In the genomic region with DNA sequence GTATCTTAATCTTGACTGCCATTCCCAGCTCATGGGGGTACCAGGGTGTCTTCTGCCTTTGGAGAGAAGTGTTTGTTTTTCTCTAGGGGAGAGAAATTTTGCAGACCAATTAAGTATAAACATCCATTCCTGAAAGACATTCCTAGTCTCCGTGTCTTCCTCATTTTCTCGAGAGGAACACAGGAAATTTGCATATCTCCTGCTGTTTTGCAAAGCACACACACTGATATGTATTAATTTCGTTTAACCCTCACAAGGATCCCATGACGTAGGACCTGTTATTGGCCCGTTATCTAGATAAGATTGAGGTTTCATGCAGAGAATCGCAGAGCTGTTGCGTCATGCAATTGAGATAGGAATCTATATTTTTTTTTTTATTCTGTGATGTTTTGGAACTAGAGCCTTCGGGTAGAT, we compare ENCODE assay signal across 8 cellular contexts. TPM values are rescaled to one million over a fixed set of nuclear protein-coding genes. Genes with fewer than 3 reads are reported as not detected.
DNase-seq lines count a peak whose midpoint lies in the region; ATAC-seq and TF ChIP-seq lines count a peak whose summit lies in the region.

No MANE protein-coding gene starts in this region.

- H3K9me3 Mint-ChIP-seq in CD14-positive monocyte, result peaks cover 0 to 7% (median 0%) of the 10 kb centered on the region in 7 donors
- no peaks in the 10 kb centered on the region for H3K9me3 Mint-ChIP-seq in activated CD4-positive, alpha-beta T cell treated with anti-CD3 and anti-CD28 coated beads, Interleukin-2, amount 10 ng/mL, durations not matched to agents 7 days and 5 days

- H3K36me3 ChIP-seq in skeletal muscle tissue (ENCODE audit: control insufficient read depth in 3 of 3, insufficient read depth in 3 of 3, low read length in 3 of 3), result peaks cover 20 to 29% (median 27%) of the 10 kb centered on the region in 3 donors

- no peaks in the 10 kb centered on the region for H3K27me3 ChIP-seq in skeletal muscle tissue (ENCODE audit: control insufficient read depth in 3 of 3, insufficient read depth in 3 of 3, low read length in 3 of 3)

- intact Hi-C loops in CD14-positive monocyte (cut with micrococcal nuclease), result loop anchor here (5.0 kb wide), 2 partner anchors 33 to 128 kb away; no protein-coding TSS in a partner anchor

- peak overlapping the region in 6 of 7 donors; percentile 65 to 91 (median 86) for H3K27ac Mint-ChIP-seq in CD14-positive monocyte
- peak overlapping the region; percentile 92 for H3K27ac Mint-ChIP-seq in activated CD4-positive, alpha-beta T cell treated with anti-CD3 and anti-CD28 coated beads, Interleukin-2, amount 10 ng/mL, durations not matched to agents 7 days and 5 days

- CTCF ChIA-PET in activated CD4-positive, alpha-beta T cell treated with anti-CD3 and anti-CD28 coated beads, Interleukin-2, amount 10 ng/mL, durations not matched to agents 7 days and 5 days (lab: Charles Lee), result interaction anchor here (1.6 kb wide), 1 partner anchor 10 kb away, joined by 4 read pairs; no protein-coding TSS in a partner anchor

- peaks cover 49% of the 10 kb centered on the region for H3K4me1 Mint-ChIP-seq in CD14-positive monocyte
- H3K4me1 Mint-ChIP-seq in activated CD4-positive, alpha-beta T cell treated with anti-CD3 and anti-CD28 coated beads, Interleukin-2, amount 10 ng/mL, durations not matched to agents 7 days and 5 days, result peaks cover 27% of the 10 kb centered on the region

- H3K4me3 ChIP-seq in foreskin fibroblast (ENCODE audit: low read depth in 1 of 2, low read length in 2 of 2) (peak overlapping the region; percentile 89 to 99), skeletal muscle tissue (ENCODE audit: low read length in 3 of 3) (peak overlapping the region; percentile 88 to 92 (median 89))

- POLR2A ChIA-PET in activated CD4-positive, alpha-beta T cell treated with anti-CD3 and anti-CD28 coated beads, Interleukin-2, amount 10 ng/mL, durations not matched to agents 7 days and 5 days (lab: Charles Lee), result no interaction called here

- peak overlapping the region; percentile 71 to 84 (median 83) for H3K9ac ChIP-seq in skeletal muscle tissue (ENCODE audit: low read depth in 1 of 3, low read length in 3 of 3)

- H3K4me1 ChIP-seq in skeletal muscle tissue (ENCODE audit: control insufficient read depth in 3 of 3, insufficient read depth in 3 of 3, low read length in 3 of 3), result peaks cover 13 to 19% (median 15%) of the 10 kb centered on the region in 3 donors

- H3K36me3 Mint-ChIP-seq in CD14-positive monocyte, result peaks cover 28 to 41% of the 10 kb centered on the region in 2 donors
- peaks cover 28% of the 10 kb centered on the region for H3K36me3 Mint-ChIP-seq in activated CD4-positive, alpha-beta T cell treated with anti-CD3 and anti-CD28 coated beads, Interleukin-2, amount 10 ng/mL, durations not matched to agents 7 days and 5 days (ENCODE audit: low read depth)

- H3K4me3 Mint-ChIP-seq in CD14-positive monocyte, result peak overlapping the region; percentile 89 to 97
- H3K4me3 Mint-ChIP-seq in activated CD4-positive, alpha-beta T cell treated with anti-CD3 and anti-CD28 coated beads, Interleukin-2, amount 10 ng/mL, durations not matched to agents 7 days and 5 days, result peak overlapping the region; percentile 90

- H3K9me3 ChIP-seq in skeletal muscle tissue (ENCODE audit: control insufficient read depth in 3 of 3, low read length in 3 of 3), result no peaks in the 10 kb centered on the region

- DNase-seq in CD14-positive monocyte (ENCODE audit: low spot score) (no peak), HT-29 (ENCODE audit: low spot score) (peak; percentile 14), foreskin fibroblast (peak in 1 of 2 donors; percentile 54), 8988T (no peak)
- peak; percentile 59 for DNase-seq in activated CD4-positive, alpha-beta T cell treated with anti-CD3 and anti-CD28 coated beads, Interleukin-2, amount 10 ng/mL, durations not matched to agents 7 days and 5 days

- TF ChIP-seq CTCF in CD14-positive monocyte (IDR thresholded peaks at IDR 0.05), result no peak
- TF ChIP-seq CTCF in foreskin fibroblast (IDR thresholded peaks at IDR 0.05; ENCODE audit: low read depth, low read length), result no peak

- H3K27me3 Mint-ChIP-seq in CD14-positive monocyte (ENCODE audit: low read depth in 3 of 3), result peaks cover 0 to 4% (median 3%) of the 10 kb centered on the region in 3 donors
- H3K27me3 Mint-ChIP-seq in activated CD4-positive, alpha-beta T cell treated with anti-CD3 and anti-CD28 coated beads, Interleukin-2, amount 10 ng/mL, durations not matched to agents 7 days and 5 days, result no peaks in the 10 kb centered on the region

- no peak overlapping the region for H3K27ac ChIP-seq in skeletal muscle tissue (ENCODE audit: low read depth, low read length)

- no peak for ATAC-seq in GM18858 (IDR thresholded peaks at IDR 0.05; ENCODE audit: unreplicated experiment)
- ATAC-seq in HG03520 (IDR thresholded peaks at IDR 0.05; ENCODE audit: unreplicated experiment), result no peak

RNA-seq across cellular contexts. Expression of a gene that starts 0.9 kb away (rescaled TPM):
- 10 to 100 TPM; 53.1 to 54.6 TPM for polyA plus RNA-seq in CD14-positive monocyte
- 53.8 and 58.7 TPM in 2 replicates for total RNA-seq in HT-29 (2014; rRNA removed; shearing (Covaris generic))
- 10 to 100 TPM; 21.1 to 21.8 TPM for total RNA-seq in activated CD4-positive, alpha-beta T cell treated with anti-CD3 and anti-CD28 coated beads, Interleukin-2, amount 10 ng/mL, durations not matched to agents 7 days and 5 days
- total RNA-seq in skeletal muscle tissue, result 7.8 TPM

RNA-seq across cellular contexts. Expression of a gene that starts 35.2 kb away (rescaled TPM):
- 100 to 1,000 TPM in 1 of 2 donors, 10 to 100 TPM in 1; 90.5 to 102 TPM for polyA plus RNA-seq in CD14-positive monocyte
- 222 and 263 TPM in 2 replicates for total RNA-seq in HT-29 (2014; rRNA removed; shearing (Covaris generic))
- 10 to 100 TPM; 29.9 to 37.1 TPM for total RNA-seq in activated CD4-positive, alpha-beta T cell treated with anti-CD3 and anti-CD28 coated beads, Interleukin-2, amount 10 ng/mL, durations not matched to agents 7 days and 5 days
- total RNA-seq in skeletal muscle tissue, result 42.8 TPM

Comparison
In these comparisons a context has a peak if more than half of its experiments do, and no peak if none do; other contexts are left out.
1. DNase-seq: peak in HT-29 (single experiment) and activated CD4-positive, alpha-beta T cell treated with anti-CD3 and anti-CD28 coated beads, Interleukin-2, amount 10 ng/mL, durations not matched to agents 7 days and 5 days (single experiment); none in CD14-positive monocyte (single experiment) and 8988T (single experiment).